In the genomic region with DNA sequence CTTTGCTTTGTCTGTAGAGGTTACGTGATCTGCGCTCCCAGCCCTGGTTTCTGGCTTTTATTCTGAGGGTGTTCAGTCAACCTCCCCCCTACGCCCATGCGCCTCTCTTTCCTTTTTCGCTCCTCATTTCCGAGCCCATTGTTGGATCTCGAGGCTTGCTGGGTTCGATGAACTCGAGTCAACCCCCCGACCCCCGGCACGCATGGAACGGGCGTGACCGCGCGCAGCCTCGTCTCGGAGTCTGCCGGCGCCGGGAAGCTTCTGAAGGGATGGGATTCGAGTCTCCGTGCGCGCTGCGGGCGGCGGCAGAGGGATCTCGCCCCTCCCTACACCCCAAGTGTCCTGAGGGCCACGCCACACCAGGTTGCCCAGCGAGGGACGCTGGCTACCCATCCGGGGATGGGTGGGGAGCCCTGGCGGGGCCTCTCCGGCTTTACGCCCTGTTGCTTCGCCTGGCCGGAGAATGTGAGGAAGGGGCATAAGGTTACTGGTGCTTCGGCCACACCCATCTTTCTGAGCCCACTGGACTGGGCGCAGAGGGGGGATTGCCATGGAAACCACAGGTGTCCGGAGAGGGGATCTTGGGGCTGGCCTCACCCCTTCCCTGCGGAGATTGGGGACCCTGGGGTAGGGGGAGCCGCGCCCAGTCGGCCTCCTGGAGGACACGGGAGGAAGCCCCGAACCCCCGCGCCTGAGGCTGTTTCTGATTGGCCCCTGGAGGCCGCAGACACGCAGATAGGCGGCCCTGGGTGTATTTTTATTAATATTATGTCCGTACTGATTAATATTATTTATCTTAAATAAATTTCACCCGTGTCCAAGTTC, we compare ENCODE assay signal across 12 cellular contexts. TPM values are rescaled to one million over a fixed set of nuclear protein-coding genes. Genes with fewer than 3 reads are reported as not detected.
DNase-seq lines count a peak whose midpoint lies in the region; ATAC-seq and TF ChIP-seq lines count a peak whose summit lies in the region.
"Had no signal": no experiment of that assay in that cellular context is flagged by ENCODE, and none has a peak within 500 bp of the region (broad histone marks: within the 10 kb centered on the region; RNA-seq: fewer than 3 reads in every experiment).

No MANE protein-coding gene starts in this region.

- H3K9me3 Mint-ChIP-seq in activated CD4-positive, alpha-beta T cell treated with anti-CD3 and anti-CD28 coated beads, Interleukin-2, amount 10 ng/mL, durations not matched to agents 7 days and 5 days, result no peaks in the 10 kb centered on the region
- H3K9me3 Mint-ChIP-seq in activated CD8-positive, alpha-beta T cell treated with anti-CD3 and anti-CD28 coated beads for 36 hours, result no peaks in the 10 kb centered on the region

- no peak for DNase-seq in activated CD4-positive, alpha-beta T cell treated with anti-CD3 and anti-CD28 coated beads, Interleukin-2, amount 10 ng/mL, durations not matched to agents 7 days and 5 days
- no peak for DNase-seq in activated CD4-positive, alpha-beta T cell treated with anti-CD3 and anti-CD28 coated beads for 48 hours
- no peak for DNase-seq in activated CD8-positive, alpha-beta T cell treated with anti-CD3 and anti-CD28 coated beads for 36 hours
- DNase-seq in iris pigment epithelial cell (ENCODE audit: low read depth) (peak; percentile 14), foreskin fibroblast (no peak)
- DNase-seq: OCI-M1, testis had no signal

- H3K9ac ChIP-seq in subcutaneous abdominal adipose tissue (ENCODE audit: low read length in 5 of 5), result no peak overlapping the region

- H3K27me3 ChIP-seq in subcutaneous abdominal adipose tissue (ENCODE audit: control insufficient read depth in 5 of 5, insufficient read depth in 4 of 5, low read length in 5 of 5), result peaks cover 0 to 21% (median 14%) of the 10 kb centered on the region in 5 donors
- H3K27me3 ChIP-seq: testis had no signal

- no peak overlapping the region for H3K27ac Mint-ChIP-seq in activated CD4-positive, alpha-beta T cell treated with anti-CD3 and anti-CD28 coated beads, Interleukin-2, amount 10 ng/mL, durations not matched to agents 7 days and 5 days
- H3K27ac Mint-ChIP-seq in activated CD8-positive, alpha-beta T cell treated with anti-CD3 and anti-CD28 coated beads for 36 hours, result no peak overlapping the region

- H3K36me3 ChIP-seq in subcutaneous abdominal adipose tissue (ENCODE audit: control insufficient read depth in 5 of 5, insufficient read depth in 5 of 5, low read length in 5 of 5), result no peaks in the 10 kb centered on the region

- ATAC-seq in activated CD8-positive, alpha-beta T cell treated with anti-CD3 and anti-CD28 coated beads for 36 hours, result no peak
- ATAC-seq in GM21737 (IDR thresholded peaks at IDR 0.05; ENCODE audit: unreplicated experiment) (no peak), HG03469 (IDR thresholded peaks at IDR 0.05; ENCODE audit: unreplicated experiment) (no peak)

- H3K4me3 ChIP-seq in subcutaneous abdominal adipose tissue (ENCODE audit: low read depth in 1 of 5, low read length in 5 of 5) (peak overlapping the region; percentile 70 to 96 (median 80)), foreskin fibroblast (ENCODE audit: low read depth in 1 of 2, low read length in 2 of 2) (no peak overlapping the region)

- intact Hi-C loops in activated CD8-positive, alpha-beta T cell treated with anti-CD3 and anti-CD28 coated beads for 36 hours (cut with micrococcal nuclease), result no loop called here

- no peak overlapping the region for H3K27ac ChIP-seq in subcutaneous abdominal adipose tissue (ENCODE audit: low read depth, low read length)
- H3K27ac ChIP-seq: testis had no signal

- H3K4me1 ChIP-seq in subcutaneous abdominal adipose tissue (ENCODE audit: control insufficient read depth in 5 of 5, insufficient read depth in 5 of 5, low read length in 5 of 5), result peaks cover 0 to 42% (median 37%) of the 10 kb centered on the region in 5 donors

- CTCF ChIA-PET in activated CD4-positive, alpha-beta T cell treated with anti-CD3 and anti-CD28 coated beads, Interleukin-2, amount 10 ng/mL, durations not matched to agents 7 days and 5 days (lab: Charles Lee), result no interaction called here
- CTCF ChIA-PET in activated CD8-positive, alpha-beta T cell treated with anti-CD3 and anti-CD28 coated beads for 36 hours (lab: Charles Lee), result interaction anchor here (1.9 kb wide), 1 partner anchor 53 kb away, joined by 6 read pairs; no protein-coding TSS in a partner anchor

- H3K4me3 Mint-ChIP-seq in activated CD4-positive, alpha-beta T cell treated with anti-CD3 and anti-CD28 coated beads, Interleukin-2, amount 10 ng/mL, durations not matched to agents 7 days and 5 days, result peak overlapping the region; percentile 34
- H3K4me3 Mint-ChIP-seq in activated CD8-positive, alpha-beta T cell treated with anti-CD3 and anti-CD28 coated beads for 36 hours, result peak overlapping the region; percentile 75

- no peaks in the 10 kb centered on the region for H3K36me3 Mint-ChIP-seq in activated CD4-positive, alpha-beta T cell treated with anti-CD3 and anti-CD28 coated beads, Interleukin-2, amount 10 ng/mL, durations not matched to agents 7 days and 5 days (ENCODE audit: low read depth)
- H3K36me3 Mint-ChIP-seq in activated CD8-positive, alpha-beta T cell treated with anti-CD3 and anti-CD28 coated beads for 36 hours (ENCODE audit: low read depth), result no peaks in the 10 kb centered on the region

- peaks cover 76% of the 10 kb centered on the region for H3K27me3 Mint-ChIP-seq in activated CD4-positive, alpha-beta T cell treated with anti-CD3 and anti-CD28 coated beads, Interleukin-2, amount 10 ng/mL, durations not matched to agents 7 days and 5 days
- H3K27me3 Mint-ChIP-seq in activated CD8-positive, alpha-beta T cell treated with anti-CD3 and anti-CD28 coated beads for 36 hours, result peaks cover 54% of the 10 kb centered on the region

- POLR2A ChIA-PET in activated CD4-positive, alpha-beta T cell treated with anti-CD3 and anti-CD28 coated beads, Interleukin-2, amount 10 ng/mL, durations not matched to agents 7 days and 5 days (lab: Charles Lee), result no interaction called here
- POLR2A ChIA-PET in activated CD8-positive, alpha-beta T cell treated with anti-CD3 and anti-CD28 coated beads for 36 hours (lab: Charles Lee), result interaction anchor here (0.7 to 1.3 kb wide), 2 partner anchors 8 to 12 kb away, joined by 3 to 7 read pairs; no protein-coding TSS in a partner anchor

- no peak for TF ChIP-seq CTCF in activated CD8-positive, alpha-beta T cell treated with anti-CD3 and anti-CD28 coated beads for 36 hours (IDR thresholded peaks at IDR 0.05)
- no peak for TF ChIP-seq CTCF in foreskin fibroblast (IDR thresholded peaks at IDR 0.05; ENCODE audit: low read depth, low read length)

- H3K9me3 ChIP-seq in subcutaneous abdominal adipose tissue (ENCODE audit: control insufficient read depth in 5 of 5, low read length in 5 of 5), result no peaks in the 10 kb centered on the region
- H3K9me3 ChIP-seq: testis had no signal

- H3K4me1 Mint-ChIP-seq in activated CD4-positive, alpha-beta T cell treated with anti-CD3 and anti-CD28 coated beads, Interleukin-2, amount 10 ng/mL, durations not matched to agents 7 days and 5 days, result peaks cover 12% of the 10 kb centered on the region
- peaks cover 19% of the 10 kb centered on the region for H3K4me1 Mint-ChIP-seq in activated CD8-positive, alpha-beta T cell treated with anti-CD3 and anti-CD28 coated beads for 36 hours (ENCODE audit: low read depth)

RNA-seq across cellular contexts. Expression of a gene that starts 1.8 kb away (rescaled TPM):
- total RNA-seq in activated CD4-positive, alpha-beta T cell treated with anti-CD3 and anti-CD28 coated beads, Interleukin-2, amount 10 ng/mL, durations not matched to agents 7 days and 5 days, result under 1 TPM; 0.12 to 0.46 TPM
- 1 to 10 TPM; 1.3 to 1.4 TPM for total RNA-seq in activated CD8-positive, alpha-beta T cell treated with anti-CD3 and anti-CD28 coated beads for 36 hours

RNA-seq across cellular contexts. Expression of a gene that starts 51.5 kb away (rescaled TPM):
- total RNA-seq in activated CD4-positive, alpha-beta T cell treated with anti-CD3 and anti-CD28 coated beads, Interleukin-2, amount 10 ng/mL, durations not matched to agents 7 days and 5 days, result not detected
- not detected for total RNA-seq in activated CD8-positive, alpha-beta T cell treated with anti-CD3 and anti-CD28 coated beads for 36 hours
- total RNA-seq: aorta, mucosa of gallbladder had no signal

Comparison
In these comparisons a context has a peak if more than half of its experiments do, and no peak if none do; other contexts are left out.
1. H3K4me3 ChIP-seq: peak in subcutaneous abdominal adipose tissue (5 of 5); none in foreskin fibroblast (0 of 2).